ENCODE assay signal across 23 cellular contexts in the genomic region with DNA sequence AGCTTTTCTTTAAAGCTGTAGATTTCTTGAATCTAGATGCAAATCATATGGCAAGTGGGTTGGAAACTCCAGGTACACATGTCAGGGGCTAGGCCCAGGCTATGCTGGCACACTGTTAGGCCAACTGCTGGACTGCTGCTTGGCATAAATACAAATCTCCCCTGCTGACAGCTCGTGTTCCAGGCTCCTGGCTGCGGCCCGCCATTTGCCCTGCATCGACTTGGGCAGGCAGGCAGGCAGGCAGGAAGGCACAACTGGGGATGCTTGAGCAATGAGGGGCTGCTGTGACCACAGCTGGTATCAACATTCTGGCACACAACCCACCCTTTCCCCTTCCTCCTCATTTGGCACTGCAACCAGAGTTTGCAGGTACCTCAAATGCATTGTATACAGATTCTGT. TPM values are rescaled to one million over a fixed set of nuclear protein-coding genes. Genes with fewer than 3 reads are reported as not detected.
DNase-seq lines count a peak whose midpoint lies in the region; ATAC-seq and TF ChIP-seq lines count a peak whose summit lies in the region.
"Had no signal": no experiment of that assay in that cellular context is flagged by ENCODE, and none has a peak within 500 bp of the region (broad histone marks: within the 10 kb centered on the region; RNA-seq: fewer than 3 reads in every experiment).

No MANE protein-coding gene starts in this region.

- no TSS peak for BruUV-seq in A673 (replicated peaks; lab: Mats Ljungman, UMichigan)

- H3K9me3 Mint-ChIP-seq in activated naive CD4-positive, alpha-beta T cell treated with anti-CD3 and anti-CD28 coated beads, Interleukin-2, amount 50 U/mL, for 24 hours, result no peaks in the 10 kb centered on the region
- peaks cover 10% of the 10 kb centered on the region for H3K9me3 Mint-ChIP-seq in activated naive CD4-positive, alpha-beta T cell treated with anti-CD3 and anti-CD28 coated beads, Interleukin-2, amount 10 ng/mL, durations not matched to agents 7 days and 5 days
- H3K9me3 Mint-ChIP-seq in CD4-positive, alpha-beta memory T cell, result peaks cover 0 to 4% (median 0%) of the 10 kb centered on the region in 8 donors
- H3K9me3 Mint-ChIP-seq in activated T-helper 17 cell treated with anti-CD3 and anti-CD28 coated beads, Interleukin-2, amount 50 U/mL, for 72 hours, result no peaks in the 10 kb centered on the region

- intact Hi-C loops in CD4-positive, alpha-beta memory T cell (cut with micrococcal nuclease), result loop anchor here (5.0 kb wide), 1 partner anchor 109 kb away; no protein-coding TSS in a partner anchor
- intact Hi-C loops in A673 (cut with micrococcal nuclease; ENCODE audit: unreplicated experiment), result no loop called here

- H3K27ac Mint-ChIP-seq in activated naive CD4-positive, alpha-beta T cell treated with anti-CD3 and anti-CD28 coated beads, Interleukin-2, amount 50 U/mL, for 24 hours, result peak overlapping the region; percentile 8
- H3K27ac Mint-ChIP-seq in activated naive CD4-positive, alpha-beta T cell treated with anti-CD3 and anti-CD28 coated beads, Interleukin-2, amount 10 ng/mL, durations not matched to agents 7 days and 5 days, result no peak overlapping the region
- H3K27ac Mint-ChIP-seq in CD4-positive, alpha-beta memory T cell, result peak overlapping the region in 6 of 7 donors; percentile 8 to 76 (median 56)
- peak overlapping the region; percentile 9 for H3K27ac Mint-ChIP-seq in activated T-helper 17 cell treated with anti-CD3 and anti-CD28 coated beads, Interleukin-2, amount 50 U/mL, for 72 hours
- H3K27ac Mint-ChIP-seq: GM23338 had no signal

- TF ChIP-seq CTCF in neutrophil (IDR thresholded peaks at IDR 0.05), result no peak
- TF ChIP-seq CTCF in A673 (conservative IDR thresholded peaks at IDR 0.05; ENCODE audit: low read depth, low read length), result no peak

- POLR2A ChIA-PET in CD4-positive, alpha-beta memory T cell (lab: Charles Lee; ENCODE audit: partially characterized antibody), result no interaction called here
- POLR2A ChIA-PET in A673 (lab: Charles Lee; ENCODE audit: low non-redundant PET), result no interaction called here

- peaks cover 16% of the 10 kb centered on the region for H3K4me1 Mint-ChIP-seq in activated naive CD4-positive, alpha-beta T cell treated with anti-CD3 and anti-CD28 coated beads, Interleukin-2, amount 50 U/mL, for 24 hours
- peaks cover 30% of the 10 kb centered on the region for H3K4me1 Mint-ChIP-seq in activated naive CD4-positive, alpha-beta T cell treated with anti-CD3 and anti-CD28 coated beads, Interleukin-2, amount 10 ng/mL, durations not matched to agents 7 days and 5 days
- peaks cover 20 to 40% (median 26%) of the 10 kb centered on the region in 4 donors for H3K4me1 Mint-ChIP-seq in CD4-positive, alpha-beta memory T cell
- H3K4me1 Mint-ChIP-seq in activated T-helper 17 cell treated with anti-CD3 and anti-CD28 coated beads, Interleukin-2, amount 50 U/mL, for 72 hours, result peaks cover 21% of the 10 kb centered on the region
- H3K4me1 Mint-ChIP-seq: GM23338 had no signal

- peaks cover 40% of the 10 kb centered on the region for H3K36me3 Mint-ChIP-seq in activated naive CD4-positive, alpha-beta T cell treated with anti-CD3 and anti-CD28 coated beads, Interleukin-2, amount 50 U/mL, for 24 hours
- peaks cover 74% of the 10 kb centered on the region for H3K36me3 Mint-ChIP-seq in activated naive CD4-positive, alpha-beta T cell treated with anti-CD3 and anti-CD28 coated beads, Interleukin-2, amount 10 ng/mL, durations not matched to agents 7 days and 5 days
- peaks cover 56 to 58% of the 10 kb centered on the region in 2 donors for H3K36me3 Mint-ChIP-seq in CD4-positive, alpha-beta memory T cell
- peaks cover 92% of the 10 kb centered on the region for H3K36me3 Mint-ChIP-seq in activated T-helper 17 cell treated with anti-CD3 and anti-CD28 coated beads, Interleukin-2, amount 50 U/mL, for 72 hours (ENCODE audit: low read depth)

- no peaks in the 10 kb centered on the region for H3K27me3 Mint-ChIP-seq in activated naive CD4-positive, alpha-beta T cell treated with anti-CD3 and anti-CD28 coated beads, Interleukin-2, amount 50 U/mL, for 24 hours
- H3K27me3 Mint-ChIP-seq in activated naive CD4-positive, alpha-beta T cell treated with anti-CD3 and anti-CD28 coated beads, Interleukin-2, amount 10 ng/mL, durations not matched to agents 7 days and 5 days, result no peaks in the 10 kb centered on the region
- no peaks in the 10 kb centered on the region for H3K27me3 Mint-ChIP-seq in CD4-positive, alpha-beta memory T cell
- no peaks in the 10 kb centered on the region for H3K27me3 Mint-ChIP-seq in activated T-helper 17 cell treated with anti-CD3 and anti-CD28 coated beads, Interleukin-2, amount 50 U/mL, for 72 hours

- H3K4me3 Mint-ChIP-seq in activated naive CD4-positive, alpha-beta T cell treated with anti-CD3 and anti-CD28 coated beads, Interleukin-2, amount 50 U/mL, for 24 hours, result no peak overlapping the region
- H3K4me3 Mint-ChIP-seq in activated naive CD4-positive, alpha-beta T cell treated with anti-CD3 and anti-CD28 coated beads, Interleukin-2, amount 10 ng/mL, durations not matched to agents 7 days and 5 days, result no peak overlapping the region
- no peak overlapping the region for H3K4me3 Mint-ChIP-seq in CD4-positive, alpha-beta memory T cell
- no peak overlapping the region for H3K4me3 Mint-ChIP-seq in activated T-helper 17 cell treated with anti-CD3 and anti-CD28 coated beads, Interleukin-2, amount 50 U/mL, for 72 hours
- H3K4me3 Mint-ChIP-seq: GM23338 had no signal

- no peak for ATAC-seq in activated T-helper 17 cell treated with anti-CD3 and anti-CD28 coated beads, Interleukin-2, amount 50 U/mL, for 72 hours (replicated peaks)
- ATAC-seq: GM23338, HepG2 had no signal

- peaks cover 20% of the 10 kb centered on the region for H3K36me3 ChIP-seq in CD4-positive, alpha-beta memory T cell (ENCODE audit: insufficient read depth, low read length)
- peaks cover 65% of the 10 kb centered on the region for H3K36me3 ChIP-seq in neutrophil
- H3K36me3 ChIP-seq in A673 (ENCODE audit: insufficient read depth, low read length, poor library complexity, severe bottlenecking), result no peaks in the 10 kb centered on the region
- H3K36me3 ChIP-seq: BE2C, HAP-1, Peyer's patch, SJCRH30 had no signal

- no peaks in the 10 kb centered on the region for H3K9me3 ChIP-seq in CD4-positive, alpha-beta memory T cell (ENCODE audit: control insufficient read depth in 1 of 2, low read length in 2 of 2)
- H3K9me3 ChIP-seq in neutrophil (no peaks in the 10 kb centered on the region), A673 (ENCODE audit: low read depth, low read length, poor library complexity, severe bottlenecking) (no peaks in the 10 kb centered on the region)
- H3K9me3 ChIP-seq: BE2C, HAP-1, Peyer's patch, SJCRH30 had no signal

- no peaks in the 10 kb centered on the region for H3K27me3 ChIP-seq in CD4-positive, alpha-beta memory T cell (ENCODE audit: insufficient read depth, low read length)
- H3K27me3 ChIP-seq in neutrophil (no peaks in the 10 kb centered on the region), A673 (replicated peaks; ENCODE audit: insufficient read depth, low read depth, low read length, poor library complexity) (no peaks in the 10 kb centered on the region)
- H3K27me3 ChIP-seq: BE2C, Peyer's patch, SJCRH30 had no signal

- DNase-seq in activated naive CD4-positive, alpha-beta T cell treated with anti-CD3 and anti-CD28 coated beads, Interleukin-2, amount 10 ng/mL, durations not matched to agents 7 days and 5 days, result no peak
- DNase-seq in CD4-positive, alpha-beta memory T cell, result no peak
- DNase-seq in SW 1271 (lab: John Stamatoyannopoulos, UW) (no peak), A673 (ENCODE audit: low spot score) (no peak)
- DNase-seq: BE2C, KBM-7, MM.1S, NCI-H1048, NCI-H1436, NCI-H187 treated with DMSO at 0.1 percent for 48 hours, NCI-H2107, NCI-H748 treated with DMSO at 0.1 percent for 48 hours, Peyer's patch, SJCRH30 had no signal

- peaks cover 20% of the 10 kb centered on the region for H3K4me1 ChIP-seq in CD4-positive, alpha-beta memory T cell (ENCODE audit: insufficient read depth, low read length)
- H3K4me1 ChIP-seq in neutrophil (ENCODE audit: control insufficient read depth in 1 of 2, insufficient read depth in 1 of 2, low read depth in 1 of 2, low read length in 1 of 2), result peaks cover 15 to 18% of the 10 kb centered on the region in 2 experiments
- no peaks in the 10 kb centered on the region for H3K4me1 ChIP-seq in A673 (ENCODE audit: insufficient read depth, low read length, poor library complexity, severe bottlenecking)
- H3K4me1 ChIP-seq: BE2C, HAP-1, Peyer's patch, SJCRH30 had no signal

- H3K27ac ChIP-seq in CD4-positive, alpha-beta memory T cell (ENCODE audit: low read depth, low read length), result no peak overlapping the region
- H3K27ac ChIP-seq in neutrophil (peak overlapping the region; percentile 67), A673 (ENCODE audit: low read depth, low read length, poor library complexity, severe bottlenecking) (no peak overlapping the region)
- H3K27ac ChIP-seq: HL-60, Peyer's patch, SJCRH30 had no signal

- no peak overlapping the region for H3K4me3 ChIP-seq in CD4-positive, alpha-beta memory T cell (ENCODE audit: low read length in 2 of 2)
- H3K4me3 ChIP-seq in neutrophil (ENCODE audit: low read depth in 1 of 2, low read length in 1 of 2), result no peak overlapping the region
- H3K4me3 ChIP-seq in A673 (ENCODE audit: low read depth, low read length, poor library complexity, severe bottlenecking), result no peak overlapping the region
- H3K4me3 ChIP-seq: GM23338, HAP-1, Peyer's patch, SJCRH30 had no signal

- CTCF ChIA-PET in activated naive CD4-positive, alpha-beta T cell treated with anti-CD3 and anti-CD28 coated beads, Interleukin-2, amount 10 ng/mL, durations not matched to agents 7 days and 5 days (lab: Charles Lee), result no interaction called here
- CTCF ChIA-PET in CD4-positive, alpha-beta memory T cell (lab: Charles Lee; ENCODE audit: partially characterized antibody), result interaction anchor here (0.6 kb wide), 1 partner anchor 72 kb away, joined by 4 read pairs; no protein-coding TSS in a partner anchor
- CTCF ChIA-PET in A673 (lab: Charles Lee), result no interaction called here

RNA-seq across cellular contexts. Expression of a gene that starts 53.2 kb away (rescaled TPM):
- total RNA-seq in CD4-positive, alpha-beta memory T cell, result 10 to 100 TPM; 58.0 to 59.5 TPM
- polyA plus RNA-seq in CD4-positive, alpha-beta memory T cell, result 10 to 100 TPM; 50.8 to 56.3 TPM
- total RNA-seq in activated T-helper 17 cell treated with anti-CD3 and anti-CD28 coated beads, Interleukin-2, amount 50 U/mL, for 72 hours, result 10 to 100 TPM; 76.9 to 93.3 TPM
- total RNA-seq in A673 (2021), result not detected in 2 replicates
- total RNA-seq: G401, HepG2, NCI-H460 had no signal

Comparison
In these comparisons a context has a peak if more than half of its experiments do, and no peak if none do; other contexts are left out.
1. RNA of a gene that starts 53.2 kb away (total RNA-seq): 76.9 to 93.3 TPM in activated T-helper 17 cell treated with anti-CD3 and anti-CD28 coated beads, Interleukin-2, amount 50 U/mL, for 72 hours and 58.0 to 59.5 TPM in CD4-positive, alpha-beta memory T cell; not detected in A673; every median in the first group is over 10 times any median in the second.